19 cellular contexts compared by ENCODE assay signal in the genomic region with DNA sequence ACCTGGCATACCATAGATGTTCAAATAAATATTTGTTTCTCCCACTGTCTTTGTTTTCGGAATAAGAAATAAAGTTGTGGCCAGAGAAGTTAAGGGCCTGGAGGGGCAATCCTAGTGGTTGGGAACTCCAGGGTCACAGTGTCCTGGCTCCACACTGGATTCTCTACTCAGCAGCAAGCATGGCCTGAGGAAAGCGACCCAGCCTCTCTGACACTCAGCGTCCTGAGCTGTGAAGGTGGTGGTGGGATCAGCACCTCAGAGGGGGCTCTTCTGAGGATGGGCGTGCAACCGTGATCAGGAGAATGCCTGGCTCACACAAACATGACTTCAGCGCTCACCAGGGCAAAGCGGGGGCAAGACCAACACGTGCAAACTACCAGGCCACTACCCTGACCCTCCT.
"Had no signal": no experiment of that assay in that cellular context is flagged by ENCODE, and none has a peak within 500 bp of the region (broad histone marks: within the 10 kb centered on the region; RNA-seq: fewer than 3 reads in every experiment).

No MANE protein-coding gene starts in this region.

- H3K27ac ChIP-seq: SJCRH30 had no signal

- DNase-seq: KBM-7, NCI-H1092, NCI-H1105 treated with DMSO at 0.1 percent for 48 hours, NCI-H1436, NCI-H187, NCI-H2029, NCI-H2081 treated with DMSO at 0.1 percent for 48 hours, NCI-H2171, NCI-H226, NCI-H446, NCI-H510A, NCI-H524 treated with DMSO at 0.1 percent for 48 hours, NCI-H69, NCI-H774, SHP77 treated with DMSO at 0.1 percent for 48 hours, SJCRH30 had no signal

- H3K27me3 ChIP-seq: SJCRH30 had no signal

- H3K4me1 ChIP-seq: SJCRH30 had no signal

- H3K4me3 ChIP-seq: SJCRH30 had no signal

- H3K9me3 ChIP-seq: SJCRH30 had no signal

- H3K36me3 ChIP-seq: SJCRH30 had no signal

- ATAC-seq: Panc1, Right ventricle myocardium inferior, SK-N-SH treated with all-trans-retinoic acid at 6 μM for 48 hours had no signal
